26 cellular contexts compared by ENCODE assay signal in genomic region chr16:79026117-79026516, GRCh38.
DNase-seq lines count a peak whose midpoint lies in the region; ATAC-seq, FAIRE-seq and TF ChIP-seq lines count a peak whose summit lies in the region.
"Had no signal": no experiment of that assay in that cellular context is flagged by ENCODE, and none has a peak within 500 bp of the region (broad histone marks: within the 10 kb centered on the region; RNA-seq: fewer than 3 reads in every experiment).

No MANE protein-coding gene starts in this region.

- H3K4me1 ChIP-seq in Peyer's patch = no peaks in the 10 kb centered on the region
- H3K4me1 ChIP-seq: A549; BE2C; BLaER1 treated with 17β-estradiol and CSF1 and Interleukin-3, amounts not matched to agents 10 nM and 100 nM had no signal

- no peaks in the 10 kb centered on the region for H3K36me3 Mint-ChIP-seq in activated T-cell treated with anti-CD3 and anti-CD28 coated beads, Interleukin-2, amount 50 U/mL, for 72 hours (ENCODE audit: insufficient read depth in 2 of 2)
- H3K36me3 Mint-ChIP-seq in WTC11 (no peaks in the 10 kb centered on the region), progenitor cell of endocrine pancreas (ENCODE audit: insufficient read depth) (no peaks in the 10 kb centered on the region)
- H3K36me3 Mint-ChIP-seq: CD14-positive monocyte had no signal

- no peak for DNase-seq in activated T-cell treated with anti-CD3 and anti-CD28 coated beads, Interleukin-2, amount 50 U/mL, for 72 hours
- DNase-seq in activated T-cell treated with anti-CD3 and anti-CD28 coated beads, Interleukin-2, amount 50 U/mL, for 1 hour = no peak
- DNase-seq in WTC11 (ENCODE audit: low spot score) (no peak), bronchial epithelial cell (ENCODE audit: low read depth) (no peak), progenitor cell of endocrine pancreas (ENCODE audit: low spot score, unreplicated experiment) (no peak), NCI-H69 (lab: John Stamatoyannopoulos, UW) (no peak), Peyer's patch (no peak)
- DNase-seq in NK-92 treated with Interleukin-12 subunit alpha and Interleukin-12 subunit beta, amount 100 ng/mL, for 24 hours (lab: John Stamatoyannopoulos, UW) = no peak
- DNase-seq: 8988T; ACHN; AML-193; BE2C; CD4-positive, alpha-beta T cell; CD8-positive, alpha-beta memory T cell; DMS 273 treated with DMSO at 0.1 percent for 48 hours; DMS79; EL; GDM1; GOT3; H7; HCEC 1CT had no signal

- peak; percentile 66 for FAIRE-seq in bronchial epithelial cell (lab: Jason Lieb, UNC)
- FAIRE-seq: A549, D721Med, GM12878 had no signal

- no peak overlapping the region for H3K4me3 Mint-ChIP-seq in activated T-cell treated with anti-CD3 and anti-CD28 coated beads, Interleukin-2, amount 50 U/mL, for 72 hours
- H3K4me3 Mint-ChIP-seq in WTC11 (no peak overlapping the region), progenitor cell of endocrine pancreas (ENCODE audit: low read depth) (no peak overlapping the region)
- H3K4me3 Mint-ChIP-seq: CD14-positive monocyte; CD4-positive, alpha-beta T cell; CD8-positive, alpha-beta memory T cell had no signal

- TF ChIP-seq POLR2A in Peyer's patch (IDR thresholded peaks at IDR 0.05) = no peak

- H3K36me3 ChIP-seq in bronchial epithelial cell (ENCODE audit: control insufficient read depth, insufficient read depth, low read length) (no peaks in the 10 kb centered on the region), Peyer's patch (no peaks in the 10 kb centered on the region)
- H3K36me3 ChIP-seq: BE2C; BLaER1 treated with 17β-estradiol and CSF1 and Interleukin-3, amounts not matched to agents 10 nM and 100 nM had no signal

- CTCF ChIA-PET in WTC11 (lab: Charles Lee) = interaction anchor here (0.7 kb wide), 1 partner anchor 41 kb away, joined by 3 read pairs; no protein-coding TSS in a partner anchor

- ATAC-seq in activated T-cell treated with anti-CD3 and anti-CD28 coated beads, Interleukin-2, amount 50 U/mL, for 72 hours (replicated peaks in 1 of 2) = no peak
- ATAC-seq in WTC11 = no peak
- ATAC-seq: A549, GM12878 had no signal

- POLR2A ChIA-PET in WTC11 (lab: Charles Lee) = no interaction called here

- H3K27ac ChIP-seq in Peyer's patch = no peak overlapping the region
- H3K27ac ChIP-seq: A549; BLaER1 treated with 17β-estradiol and CSF1 and Interleukin-3, amounts not matched to agents 10 nM and 100 nM had no signal

- peak overlapping the region; percentile 31 for H3K27ac Mint-ChIP-seq in activated T-cell treated with anti-CD3 and anti-CD28 coated beads, Interleukin-2, amount 50 U/mL, for 72 hours
- H3K27ac Mint-ChIP-seq in WTC11 (no peak overlapping the region), progenitor cell of endocrine pancreas (peak overlapping the region; percentile 68)
- H3K27ac Mint-ChIP-seq: CD14-positive monocyte; CD4-positive, alpha-beta T cell had no signal

- H3K4me3 ChIP-seq in bronchial epithelial cell (ENCODE audit: low read depth, low read length) = no peak overlapping the region
- H3K4me3 ChIP-seq in Peyer's patch = no peak overlapping the region
- H3K4me3 ChIP-seq: A549; BLaER1 treated with 17β-estradiol and CSF1 and Interleukin-3, amounts not matched to agents 10 nM and 100 nM; GM12878 had no signal

- no peaks in the 10 kb centered on the region for H3K27me3 Mint-ChIP-seq in activated T-cell treated with anti-CD3 and anti-CD28 coated beads, Interleukin-2, amount 50 U/mL, for 72 hours (ENCODE audit: low read depth)
- no peaks in the 10 kb centered on the region for H3K27me3 Mint-ChIP-seq in WTC11 (ENCODE audit: low read depth)
- no peaks in the 10 kb centered on the region for H3K27me3 Mint-ChIP-seq in progenitor cell of endocrine pancreas
- H3K27me3 Mint-ChIP-seq: CD4-positive, alpha-beta T cell; CD8-positive, alpha-beta memory T cell had no signal

- H3K4me1 Mint-ChIP-seq in activated T-cell treated with anti-CD3 and anti-CD28 coated beads, Interleukin-2, amount 50 U/mL, for 72 hours (ENCODE audit: low read depth) = peaks cover 12% of the 10 kb centered on the region
- H3K4me1 Mint-ChIP-seq in WTC11 (0 out of 2 replicates have a peak, but pooled peaks cover 1% of the 10 kb centered on the region), progenitor cell of endocrine pancreas (ENCODE audit: low read depth) (peaks cover 1% of the 10 kb centered on the region)
- H3K4me1 Mint-ChIP-seq: CD14-positive monocyte; CD8-positive, alpha-beta memory T cell had no signal

- H3K9me3 Mint-ChIP-seq in activated T-cell treated with anti-CD3 and anti-CD28 coated beads, Interleukin-2, amount 50 U/mL, for 72 hours = no peaks in the 10 kb centered on the region
- H3K9me3 Mint-ChIP-seq in WTC11 (peaks cover 3% of the 10 kb centered on the region), progenitor cell of endocrine pancreas (ENCODE audit: low read depth) (no peaks in the 10 kb centered on the region)
- H3K9me3 Mint-ChIP-seq: CD4-positive, alpha-beta T cell; CD8-positive, alpha-beta memory T cell had no signal

- no peaks in the 10 kb centered on the region for H3K27me3 ChIP-seq in bronchial epithelial cell (ENCODE audit: control insufficient read depth, insufficient read depth, low read length)
- H3K27me3 ChIP-seq in Peyer's patch = no peaks in the 10 kb centered on the region
- H3K27me3 ChIP-seq: BE2C; BLaER1 treated with 17β-estradiol and CSF1 and Interleukin-3, amounts not matched to agents 10 nM and 100 nM had no signal

- no peaks in the 10 kb centered on the region for H3K9me3 ChIP-seq in Peyer's patch
- H3K9me3 ChIP-seq: A549; BLaER1 treated with 17β-estradiol and CSF1 and Interleukin-3, amounts not matched to agents 10 nM and 100 nM had no signal

- no peak for TF ChIP-seq CTCF in WTC11 (IDR thresholded peaks at IDR 0.05)
- TF ChIP-seq CTCF in bronchial epithelial cell (IDR thresholded peaks at IDR 0.05; ENCODE audit: insufficient read depth, low read length, severe bottlenecking) = no peak
- no peak for TF ChIP-seq CTCF in progenitor cell of endocrine pancreas (IDR thresholded peaks at IDR 0.05; ENCODE audit: unreplicated experiment)
- TF ChIP-seq CTCF in Peyer's patch (IDR thresholded peaks at IDR 0.05) = no peak

TF ChIP-seq in WTC11, 78 proteins besides CTCF, POLR2A, EP300 and RAD21:
- TF ChIP-seq ARID4B (CRISPR knock-in tag; IDR thresholded peaks at IDR 0.05; ENCODE audit: borderline replicate concordance) (no peak), CREB1 (CRISPR knock-in tag; IDR thresholded peaks at IDR 0.05) (no peak), MXD4 (CRISPR knock-in tag; IDR thresholded peaks at IDR 0.05; ENCODE audit: borderline replicate concordance) (no peak), OVOL2 (CRISPR knock-in tag; IDR thresholded peaks at IDR 0.05; ENCODE audit: borderline replicate concordance) (no peak), ATF1 (CRISPR knock-in tag; IDR thresholded peaks at IDR 0.05) (no peak), GTF2I (CRISPR knock-in tag; conservative IDR thresholded peaks at IDR 0.05) (0 out of 2 replicates have a peak, but pooled peaks have one; percentile 11), ZNF317 (CRISPR knock-in tag; IDR thresholded peaks at IDR 0.05; ENCODE audit: borderline replicate concordance, low read depth) (no peak)
